ENCODE assay signal across 3 cellular contexts in genomic region chr4:20904966-20905365, GRCh38.
"Had no signal": no experiment of that assay in that cellular context is flagged by ENCODE, and none has a peak within 500 bp of the region (broad histone marks: within the 10 kb centered on the region; RNA-seq: fewer than 3 reads in every experiment).

No MANE protein-coding gene starts in this region.

- H3K4me3 ChIP-seq: GM12878 had no signal

- DNase-seq: GDM1, GF-D8 had no signal

- ATAC-seq: GM12878 had no signal
